1 cellular context compared by ENCODE assay signal in genomic region chr14:25042362-25043299, GRCh38.
A peak's percentile ranks its signal among the peaks of the same experiment; 100 is the strongest.
TF ChIP-seq lines count a peak whose summit lies in the region.

No MANE protein-coding gene starts in this region.

TF ChIP-seq in K562, 482 proteins besides CTCF, POLR2A, EP300 and RAD21 (continued from another document and continues in another):
- TF ChIP-seq ARID4B (CRISPR knock-in tag; IDR thresholded peaks at IDR 0.05), result no peak
- TF ChIP-seq MAFK (IDR thresholded peaks at IDR 0.05; ENCODE audit: low read length), result peak; percentile 94
- TF ChIP-seq C11orf30 (IDR thresholded peaks at IDR 0.05; ENCODE audit: low read depth), result peak; percentile 95
- no peak for TF ChIP-seq SFPQ (IDR thresholded peaks at IDR 0.05; ENCODE audit: low read depth, low read length)
- TF ChIP-seq SAFB (IDR thresholded peaks at IDR 0.05; ENCODE audit: borderline replicate concordance, low read depth, low read length), result no peak
- no peak for TF ChIP-seq ZNF143 (CRISPR knock-in tag; IDR thresholded peaks at IDR 0.05)
- TF ChIP-seq ESRRA (IDR thresholded peaks at IDR 0.05; ENCODE audit: borderline replicate concordance, low read depth), result no peak
- no peak for TF ChIP-seq ZNF146 (CRISPR knock-in tag; IDR thresholded peaks at IDR 0.05; ENCODE audit: unreplicated experiment)
- TF ChIP-seq CC2D1A (IDR thresholded peaks at IDR 0.05), result 0 out of 2 replicates have a peak, but pooled peaks have one; percentile 12
- TF ChIP-seq, protein P1, sequence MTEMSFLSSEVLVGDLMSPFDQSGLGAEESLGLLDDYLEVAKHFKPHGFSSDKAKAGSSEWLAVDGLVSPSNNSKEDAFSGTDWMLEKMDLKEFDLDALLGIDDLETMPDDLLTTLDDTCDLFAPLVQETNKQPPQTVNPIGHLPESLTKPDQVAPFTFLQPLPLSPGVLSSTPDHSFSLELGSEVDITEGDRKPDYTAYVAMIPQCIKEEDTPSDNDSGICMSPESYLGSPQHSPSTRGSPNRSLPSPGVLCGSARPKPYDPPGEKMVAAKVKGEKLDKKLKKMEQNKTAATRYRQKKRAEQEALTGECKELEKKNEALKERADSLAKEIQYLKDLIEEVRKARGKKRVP (CRISPR knock-in tag; IDR thresholded peaks at IDR 0.05), result no peak
- TF ChIP-seq, protein P2, sequence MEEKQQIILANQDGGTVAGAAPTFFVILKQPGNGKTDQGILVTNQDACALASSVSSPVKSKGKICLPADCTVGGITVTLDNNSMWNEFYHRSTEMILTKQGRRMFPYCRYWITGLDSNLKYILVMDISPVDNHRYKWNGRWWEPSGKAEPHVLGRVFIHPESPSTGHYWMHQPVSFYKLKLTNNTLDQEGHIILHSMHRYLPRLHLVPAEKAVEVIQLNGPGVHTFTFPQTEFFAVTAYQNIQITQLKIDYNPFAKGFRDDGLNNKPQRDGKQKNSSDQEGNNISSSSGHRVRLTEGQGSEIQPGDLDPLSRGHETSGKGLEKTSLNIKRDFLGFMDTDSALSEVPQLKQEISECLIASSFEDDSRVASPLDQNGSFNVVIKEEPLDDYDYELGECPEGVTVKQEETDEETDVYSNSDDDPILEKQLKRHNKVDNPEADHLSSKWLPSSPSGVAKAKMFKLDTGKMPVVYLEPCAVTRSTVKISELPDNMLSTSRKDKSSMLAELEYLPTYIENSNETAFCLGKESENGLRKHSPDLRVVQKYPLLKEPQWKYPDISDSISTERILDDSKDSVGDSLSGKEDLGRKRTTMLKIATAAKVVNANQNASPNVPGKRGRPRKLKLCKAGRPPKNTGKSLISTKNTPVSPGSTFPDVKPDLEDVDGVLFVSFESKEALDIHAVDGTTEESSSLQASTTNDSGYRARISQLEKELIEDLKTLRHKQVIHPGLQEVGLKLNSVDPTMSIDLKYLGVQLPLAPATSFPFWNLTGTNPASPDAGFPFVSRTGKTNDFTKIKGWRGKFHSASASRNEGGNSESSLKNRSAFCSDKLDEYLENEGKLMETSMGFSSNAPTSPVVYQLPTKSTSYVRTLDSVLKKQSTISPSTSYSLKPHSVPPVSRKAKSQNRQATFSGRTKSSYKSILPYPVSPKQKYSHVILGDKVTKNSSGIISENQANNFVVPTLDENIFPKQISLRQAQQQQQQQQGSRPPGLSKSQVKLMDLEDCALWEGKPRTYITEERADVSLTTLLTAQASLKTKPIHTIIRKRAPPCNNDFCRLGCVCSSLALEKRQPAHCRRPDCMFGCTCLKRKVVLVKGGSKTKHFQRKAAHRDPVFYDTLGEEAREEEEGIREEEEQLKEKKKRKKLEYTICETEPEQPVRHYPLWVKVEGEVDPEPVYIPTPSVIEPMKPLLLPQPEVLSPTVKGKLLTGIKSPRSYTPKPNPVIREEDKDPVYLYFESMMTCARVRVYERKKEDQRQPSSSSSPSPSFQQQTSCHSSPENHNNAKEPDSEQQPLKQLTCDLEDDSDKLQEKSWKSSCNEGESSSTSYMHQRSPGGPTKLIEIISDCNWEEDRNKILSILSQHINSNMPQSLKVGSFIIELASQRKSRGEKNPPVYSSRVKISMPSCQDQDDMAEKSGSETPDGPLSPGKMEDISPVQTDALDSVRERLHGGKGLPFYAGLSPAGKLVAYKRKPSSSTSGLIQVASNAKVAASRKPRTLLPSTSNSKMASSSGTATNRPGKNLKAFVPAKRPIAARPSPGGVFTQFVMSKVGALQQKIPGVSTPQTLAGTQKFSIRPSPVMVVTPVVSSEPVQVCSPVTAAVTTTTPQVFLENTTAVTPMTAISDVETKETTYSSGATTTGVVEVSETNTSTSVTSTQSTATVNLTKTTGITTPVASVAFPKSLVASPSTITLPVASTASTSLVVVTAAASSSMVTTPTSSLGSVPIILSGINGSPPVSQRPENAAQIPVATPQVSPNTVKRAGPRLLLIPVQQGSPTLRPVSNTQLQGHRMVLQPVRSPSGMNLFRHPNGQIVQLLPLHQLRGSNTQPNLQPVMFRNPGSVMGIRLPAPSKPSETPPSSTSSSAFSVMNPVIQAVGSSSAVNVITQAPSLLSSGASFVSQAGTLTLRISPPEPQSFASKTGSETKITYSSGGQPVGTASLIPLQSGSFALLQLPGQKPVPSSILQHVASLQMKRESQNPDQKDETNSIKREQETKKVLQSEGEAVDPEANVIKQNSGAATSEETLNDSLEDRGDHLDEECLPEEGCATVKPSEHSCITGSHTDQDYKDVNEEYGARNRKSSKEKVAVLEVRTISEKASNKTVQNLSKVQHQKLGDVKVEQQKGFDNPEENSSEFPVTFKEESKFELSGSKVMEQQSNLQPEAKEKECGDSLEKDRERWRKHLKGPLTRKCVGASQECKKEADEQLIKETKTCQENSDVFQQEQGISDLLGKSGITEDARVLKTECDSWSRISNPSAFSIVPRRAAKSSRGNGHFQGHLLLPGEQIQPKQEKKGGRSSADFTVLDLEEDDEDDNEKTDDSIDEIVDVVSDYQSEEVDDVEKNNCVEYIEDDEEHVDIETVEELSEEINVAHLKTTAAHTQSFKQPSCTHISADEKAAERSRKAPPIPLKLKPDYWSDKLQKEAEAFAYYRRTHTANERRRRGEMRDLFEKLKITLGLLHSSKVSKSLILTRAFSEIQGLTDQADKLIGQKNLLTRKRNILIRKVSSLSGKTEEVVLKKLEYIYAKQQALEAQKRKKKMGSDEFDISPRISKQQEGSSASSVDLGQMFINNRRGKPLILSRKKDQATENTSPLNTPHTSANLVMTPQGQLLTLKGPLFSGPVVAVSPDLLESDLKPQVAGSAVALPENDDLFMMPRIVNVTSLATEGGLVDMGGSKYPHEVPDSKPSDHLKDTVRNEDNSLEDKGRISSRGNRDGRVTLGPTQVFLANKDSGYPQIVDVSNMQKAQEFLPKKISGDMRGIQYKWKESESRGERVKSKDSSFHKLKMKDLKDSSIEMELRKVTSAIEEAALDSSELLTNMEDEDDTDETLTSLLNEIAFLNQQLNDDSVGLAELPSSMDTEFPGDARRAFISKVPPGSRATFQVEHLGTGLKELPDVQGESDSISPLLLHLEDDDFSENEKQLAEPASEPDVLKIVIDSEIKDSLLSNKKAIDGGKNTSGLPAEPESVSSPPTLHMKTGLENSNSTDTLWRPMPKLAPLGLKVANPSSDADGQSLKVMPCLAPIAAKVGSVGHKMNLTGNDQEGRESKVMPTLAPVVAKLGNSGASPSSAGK (IDR thresholded peaks at IDR 0.05), result no peak
- no peak for TF ChIP-seq POLR2H (tag; IDR thresholded peaks at IDR 0.05; ENCODE audit: low read depth)
- no peak for TF ChIP-seq BRD9 (IDR thresholded peaks at IDR 0.05; ENCODE audit: low read depth, partially characterized antibody)
- TF ChIP-seq SMARCA4 (IDR thresholded peaks at IDR 0.05), result no peak
- no peak for TF ChIP-seq LEF1 (IDR thresholded peaks at IDR 0.05)
- TF ChIP-seq, protein P3, sequence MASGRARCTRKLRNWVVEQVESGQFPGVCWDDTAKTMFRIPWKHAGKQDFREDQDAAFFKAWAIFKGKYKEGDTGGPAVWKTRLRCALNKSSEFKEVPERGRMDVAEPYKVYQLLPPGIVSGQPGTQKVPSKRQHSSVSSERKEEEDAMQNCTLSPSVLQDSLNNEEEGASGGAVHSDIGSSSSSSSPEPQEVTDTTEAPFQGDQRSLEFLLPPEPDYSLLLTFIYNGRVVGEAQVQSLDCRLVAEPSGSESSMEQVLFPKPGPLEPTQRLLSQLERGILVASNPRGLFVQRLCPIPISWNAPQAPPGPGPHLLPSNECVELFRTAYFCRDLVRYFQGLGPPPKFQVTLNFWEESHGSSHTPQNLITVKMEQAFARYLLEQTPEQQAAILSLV (tag; IDR thresholded peaks at IDR 0.05), result no peak
- no peak for TF ChIP-seq ZNF41 (CRISPR knock-in tag; conservative IDR thresholded peaks at IDR 0.05)
- TF ChIP-seq ZNF408 (CRISPR knock-in tag; IDR thresholded peaks at IDR 0.05; ENCODE audit: low read depth), result no peak
- TF ChIP-seq RBM39 (optimal IDR thresholded peaks at IDR 0.05; ENCODE audit: low read depth, low read length), result no peak
- TF ChIP-seq ZNF133 (CRISPR knock-in tag; IDR thresholded peaks at IDR 0.05), result no peak
- peak; percentile 96 for TF ChIP-seq MAFG (tag; conservative IDR thresholded peaks at IDR 0.05)
- peak; percentile 97 for TF ChIP-seq ZNF316 (IDR thresholded peaks at IDR 0.05)
- no peak for TF ChIP-seq PTBP1 (IDR thresholded peaks at IDR 0.05; ENCODE audit: low read depth, low read length)
- TF ChIP-seq MNT (conservative IDR thresholded peaks at IDR 0.05), result no peak
- no peak for TF ChIP-seq ZNF212 (CRISPR knock-in tag; IDR thresholded peaks at IDR 0.05)
- no peak for TF ChIP-seq TAF1 (IDR thresholded peaks at IDR 0.05; ENCODE audit: control insufficient read depth, extremely low read depth, insufficient read depth, low read length, severe bottlenecking)
- no peak for TF ChIP-seq AFF1 (IDR thresholded peaks at IDR 0.05; ENCODE audit: low read depth in 1 of 2, partially characterized antibody in 2 of 2)
- TF ChIP-seq KHSRP (IDR thresholded peaks at IDR 0.05), result no peak
- TF ChIP-seq RCOR1 (IDR thresholded peaks at IDR 0.05; ENCODE audit: borderline replicate concordance in 1 of 2, low read depth in 2 of 2, low read length in 2 of 2), result no peak
- TF ChIP-seq DPF2 (IDR thresholded peaks at IDR 0.05), result no peak
- TF ChIP-seq ILK (tag; IDR thresholded peaks at IDR 0.05; ENCODE audit: borderline replicate concordance, low read depth), result no peak
- TF ChIP-seq HMG20B (CRISPR knock-in tag; IDR thresholded peaks at IDR 0.05), result no peak
